1 cellular context compared by ENCODE assay signal in genomic region chr1:188027613-188028012, GRCh38.
A peak's percentile ranks its signal among the peaks of the same experiment; 100 is the strongest.
TF ChIP-seq lines count a peak whose summit lies in the region.

No MANE protein-coding gene starts in this region.

TF ChIP-seq in SK-N-SH, 30 proteins besides CTCF, POLR2A, EP300 and RAD21 (continued from another document):
- TF ChIP-seq, protein P1, sequence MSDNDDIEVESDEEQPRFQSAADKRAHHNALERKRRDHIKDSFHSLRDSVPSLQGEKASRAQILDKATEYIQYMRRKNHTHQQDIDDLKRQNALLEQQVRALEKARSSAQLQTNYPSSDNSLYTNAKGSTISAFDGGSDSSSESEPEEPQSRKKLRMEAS (IDR thresholded peaks at IDR 0.05; ENCODE audit: low read depth): no peak
- TF ChIP-seq FOSL2 (IDR thresholded peaks at IDR 0.05; ENCODE audit: borderline replicate concordance, low read depth) (peak; percentile 86; the same call in 1 of the 2 replicates), TAF1 (IDR thresholded peaks at IDR 0.05; ENCODE audit: borderline replicate concordance, low read depth, low read length) (no peak), TCF12 (IDR thresholded peaks at IDR 0.05) (peak; percentile 70; the same call in 1 of the 2 replicates), MEF2A (IDR thresholded peaks at IDR 0.05; ENCODE audit: borderline replicate concordance, low read depth) (no peak), PBX3 (IDR thresholded peaks at IDR 0.05) (peak; percentile 52; the same call in 1 of the 2 replicates), FOXJ3 (CRISPR knock-in tag; IDR thresholded peaks at IDR 0.05) (no peak)
- TF ChIP-seq, protein P2, sequence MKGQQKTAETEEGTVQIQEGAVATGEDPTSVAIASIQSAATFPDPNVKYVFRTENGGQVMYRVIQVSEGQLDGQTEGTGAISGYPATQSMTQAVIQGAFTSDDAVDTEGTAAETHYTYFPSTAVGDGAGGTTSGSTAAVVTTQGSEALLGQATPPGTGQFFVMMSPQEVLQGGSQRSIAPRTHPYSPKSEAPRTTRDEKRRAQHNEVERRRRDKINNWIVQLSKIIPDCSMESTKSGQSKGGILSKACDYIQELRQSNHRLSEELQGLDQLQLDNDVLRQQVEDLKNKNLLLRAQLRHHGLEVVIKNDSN (IDR thresholded peaks at IDR 0.05; ENCODE audit: borderline replicate concordance, low read depth): no peak
- TF ChIP-seq, protein P3, sequence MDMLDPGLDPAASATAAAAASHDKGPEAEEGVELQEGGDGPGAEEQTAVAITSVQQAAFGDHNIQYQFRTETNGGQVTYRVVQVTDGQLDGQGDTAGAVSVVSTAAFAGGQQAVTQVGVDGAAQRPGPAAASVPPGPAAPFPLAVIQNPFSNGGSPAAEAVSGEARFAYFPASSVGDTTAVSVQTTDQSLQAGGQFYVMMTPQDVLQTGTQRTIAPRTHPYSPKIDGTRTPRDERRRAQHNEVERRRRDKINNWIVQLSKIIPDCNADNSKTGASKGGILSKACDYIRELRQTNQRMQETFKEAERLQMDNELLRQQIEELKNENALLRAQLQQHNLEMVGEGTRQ (IDR thresholded peaks at IDR 0.05; ENCODE audit: borderline replicate concordance, low read depth, low read length): no peak
